Comparison of ENCODE assay signal across 2 cellular contexts in the genomic region with DNA sequence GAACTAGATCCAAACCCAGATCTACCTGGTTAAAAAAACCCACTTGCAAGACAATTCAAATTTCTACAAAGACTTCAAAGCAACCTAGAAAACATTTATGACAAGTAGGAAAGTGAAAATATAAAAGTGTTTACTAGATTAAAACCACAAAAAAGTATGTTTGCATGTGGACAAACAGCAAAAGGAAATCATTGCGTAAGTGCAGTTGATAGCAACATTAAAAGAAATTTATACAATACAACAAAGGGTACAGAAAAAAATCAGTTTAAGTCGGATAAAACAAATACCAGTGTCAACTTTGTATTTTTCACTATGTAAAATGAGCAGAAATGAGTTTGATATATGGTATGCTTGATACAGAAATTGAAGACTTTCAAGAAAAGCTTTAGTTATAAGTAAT.
TF ChIP-seq lines count a peak whose summit lies in the region.

No MANE protein-coding gene starts in this region.

TF ChIP-seq in IMR-90, 13 proteins besides CTCF, POLR2A, EP300 and RAD21:
- TF ChIP-seq BHLHE40 (IDR thresholded peaks at IDR 0.05; ENCODE audit: low read depth, low read length): no peak
- TF ChIP-seq CEBPB (IDR thresholded peaks at IDR 0.05; ENCODE audit: low read depth, low read length): peak; percentile 74

TF ChIP-seq in GM12878, 131 proteins besides CTCF, POLR2A, EP300 and RAD21:
- TF ChIP-seq ETV6 (conservative IDR thresholded peaks at IDR 0.05 in 1 of 2, IDR thresholded peaks at IDR 0.05 in 1 of 2; ENCODE audit: borderline replicate concordance in 1 of 2, low read depth in 1 of 2) (no peak), SMARCA5 (IDR thresholded peaks at IDR 0.05) (no peak)
TF ChIP-seq in GM12878: peak in this region for 0.
